8 cellular contexts compared by ENCODE assay signal in the genomic region with DNA sequence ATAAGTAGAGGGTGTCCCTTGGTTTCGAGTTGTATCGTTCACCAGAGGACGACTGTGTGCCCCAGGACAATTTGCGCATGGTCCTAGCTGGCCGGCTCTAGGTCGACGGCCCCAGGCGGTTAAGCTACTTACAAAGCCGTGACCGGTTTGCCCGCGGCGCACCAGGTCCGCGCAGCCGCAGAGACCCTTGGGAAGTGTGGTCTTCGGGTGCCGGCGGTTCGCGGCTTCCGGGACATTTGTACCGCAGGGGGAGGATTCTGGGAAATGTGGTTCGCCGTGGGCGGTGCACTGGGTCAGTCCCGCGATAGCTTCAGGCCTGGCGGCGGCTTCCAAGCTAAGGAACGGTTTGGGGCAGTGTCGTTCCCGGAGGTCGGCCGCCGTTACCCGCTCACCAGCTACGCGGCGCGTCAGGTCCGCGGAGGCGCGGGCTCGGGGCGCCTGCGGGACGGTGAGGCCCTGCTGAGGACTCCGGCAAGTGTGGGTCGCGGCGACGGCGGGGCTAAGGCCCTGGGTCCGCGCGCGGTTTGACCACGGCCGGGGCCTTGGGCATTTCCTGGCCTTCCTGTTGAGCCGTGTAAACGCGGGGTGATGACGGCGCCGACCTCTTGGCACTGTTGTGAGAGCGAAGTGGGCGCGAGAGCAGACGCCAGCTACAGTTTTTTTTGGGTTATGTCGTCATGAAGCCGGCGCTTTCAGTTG. TPM values are rescaled to one million over a fixed set of nuclear protein-coding genes. Genes with fewer than 3 reads are reported as not detected.
A peak's percentile ranks its signal among the peaks of the same experiment; 100 is the strongest.
DNase-seq lines count a peak whose midpoint lies in the region; ATAC-seq, FAIRE-seq and TF ChIP-seq lines count a peak whose summit lies in the region.

Gene ZNF302 (plus strand): TSS at position 293 of the 699 bp plus-strand sequence. CDS start 1,127 bp downstream, outside the sequence.

- H3K9me3 ChIP-seq in OCI-LY7 (ENCODE audit: low read length) (peaks cover 15% of the 10 kb centered on the region), mucosa of rectum (ENCODE audit: control insufficient read depth in 2 of 2, low read length in 2 of 2) (peaks cover 7 to 10% of the 10 kb centered on the region in 2 donors)

- peak within 1 kb of the TSS; percentile 96 for H2AFZ ChIP-seq in OCI-LY7 (ENCODE audit: low read length)

- POLR2A ChIA-PET in OCI-LY7 (lab: Charles Lee): interaction anchor here (0.6 to 1.1 kb wide), 11 partner anchors 10 to 120 kb away, joined by 3 to 6 read pairs (median 4); partner anchors contain the start of gene ZNF181

- peaks cover 7% of the 10 kb centered on the region; the same call in 1 of the 2 replicates for H3K79me2 ChIP-seq in OCI-LY7 (ENCODE audit: insufficient read depth, low read depth, low read length)

- H3K27ac ChIP-seq in OCI-LY7 (ENCODE audit: low read depth, low read length, poor library complexity, severe bottlenecking) (peak within 1 kb of the TSS; percentile 66), epithelial cell of prostate (peak within 1 kb of the TSS; percentile 86), mucosa of rectum (ENCODE audit: low read depth in 2 of 2, low read length in 2 of 2) (peak within 1 kb of the TSS; percentile 92 to 96)

- CTCF ChIA-PET in OCI-LY7 (lab: Charles Lee; ENCODE audit: unreplicated experiment): interaction anchor here (0.9 kb wide), 1 partner anchor 12 kb away, joined by 5 read pairs; no protein-coding TSS in a partner anchor

- intact Hi-C loops in OCI-LY7 (cut with micrococcal nuclease; ENCODE audit: unreplicated experiment): loop anchor here (1.0 kb wide), 1 partner anchor 56 kb away; no protein-coding TSS in a partner anchor

- H3K27me3 ChIP-seq in mucosa of rectum (ENCODE audit: control insufficient read depth in 2 of 2, insufficient read depth in 2 of 2, low read length in 2 of 2): peaks cover 0 to 2% of the 10 kb centered on the region in 2 donors

- H3K4me3 ChIP-seq in OCI-LY7 (ENCODE audit: low read depth, low read length, poor library complexity, severe bottlenecking) (peak within 1 kb of the TSS; percentile 80), mucosa of rectum (ENCODE audit: low read length in 2 of 2) (peak within 1 kb of the TSS; percentile 77 to 95)

- no peak for TF ChIP-seq CTCF in D721Med (IDR thresholded peaks at IDR 0.05; ENCODE audit: insufficient read depth, missing control alignments)
- no peak for TF ChIP-seq CTCF in OCI-LY7 (conservative IDR thresholded peaks at IDR 0.05; ENCODE audit: low read length)

- DNase-seq in D721Med (ENCODE audit: insufficient read length, low spot score): peak; percentile 60
- peak; percentile 96 for DNase-seq in HuH-7 (ENCODE audit: low spot score)
- DNase-seq in OCI-LY7 (ENCODE audit: low spot score): peak; percentile 97
- peak; percentile 93 for DNase-seq in activated T-cell treated with anti-CD3 and anti-CD28 coated beads for 48 hours (ENCODE audit: low read depth)
- peak; percentile 81 for DNase-seq in epithelial cell of prostate (ENCODE audit: low read depth, low spot score)
- peak; percentile 98 for DNase-seq in stimulated activated CD8-positive, alpha-beta memory T cell treated with anti-CD3 and anti-CD28 coated beads, Interleukin-4, amount 100 ng/mL, for 48 hours

- no peaks in the 10 kb centered on the region for H4K20me1 ChIP-seq in OCI-LY7 (ENCODE audit: insufficient read depth, low read length)

- peaks cover 20% of the 10 kb centered on the region for H3K4me1 ChIP-seq in OCI-LY7 (ENCODE audit: insufficient read depth, low read length, poor library complexity, severe bottlenecking)
- peaks cover 0 to 8% of the 10 kb centered on the region in 2 donors for H3K4me1 ChIP-seq in mucosa of rectum (ENCODE audit: control insufficient read depth in 2 of 2, insufficient read depth in 2 of 2, low read length in 2 of 2)

- peak within 1 kb of the TSS; percentile 93 to 96 for H3K9ac ChIP-seq in mucosa of rectum (ENCODE audit: low read depth in 1 of 2, low read length in 2 of 2)

- peak; percentile 88 for ATAC-seq in GM21515 (IDR thresholded peaks at IDR 0.05; ENCODE audit: unreplicated experiment)

- H3K4me2 ChIP-seq in OCI-LY7 (ENCODE audit: low read length): peak within 1 kb of the TSS; percentile 78

- no peak for FAIRE-seq in D721Med (lab: Jason Lieb, UNC)

- H3K36me3 ChIP-seq in OCI-LY7 (ENCODE audit: insufficient read depth, low read length) (peaks cover 35% of the 10 kb centered on the region), mucosa of rectum (ENCODE audit: control insufficient read depth in 2 of 2, insufficient read depth in 2 of 2, low read length in 2 of 2) (peaks cover 24 to 35% of the 10 kb centered on the region in 2 donors)

- BruUV-seq in OCI-LY7 (replicated peaks; lab: Mats Ljungman, UMichigan): no TSS peak

- no peaks in the 10 kb centered on the region for H3K9me2 ChIP-seq in OCI-LY7 (ENCODE audit: insufficient read depth, low read length)

RNA-seq across cellular contexts. Expression of gene ZNF302, which starts in this region (rescaled TPM):
- 23.9 and 24.6 TPM in 2 replicates for total RNA-seq in OCI-LY7 (2014; rRNA removed; shearing (Covaris generic))
- total RNA-seq in OCI-LY7 (2022): 26.9 and 30.3 TPM in 2 replicates

Comparison
In these comparisons a context has a peak if more than half of its experiments do, and no peak if none do; other contexts are left out.
1. Peak in every context shown above with its lines: DNase-seq, ATAC-seq, H3K4me3 ChIP-seq and H3K27ac ChIP-seq.